Comparison of ENCODE assay signal across 27 cellular contexts in the genomic region with DNA sequence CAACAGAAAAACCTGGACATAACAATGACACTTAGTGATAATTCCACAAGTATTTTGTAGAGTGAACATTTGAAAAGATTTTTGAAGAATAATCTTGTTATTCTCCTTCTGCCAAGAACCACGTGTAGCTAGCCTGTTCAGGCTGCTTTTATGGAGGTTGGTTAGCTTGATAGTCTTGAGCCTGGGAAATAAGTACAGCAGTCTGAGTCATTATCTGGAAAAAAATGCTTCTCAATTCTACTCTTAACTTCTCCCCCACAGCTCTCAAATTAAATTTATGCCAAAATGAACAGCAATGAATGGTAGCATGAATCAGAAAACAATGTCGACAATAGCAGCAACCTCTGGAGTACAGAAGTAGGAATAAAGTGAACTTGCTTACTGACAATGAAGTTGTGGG.
DNase-seq lines count a peak whose midpoint lies in the region; ATAC-seq, FAIRE-seq and TF ChIP-seq lines count a peak whose summit lies in the region.
"Had no signal": no experiment of that assay in that cellular context is flagged by ENCODE, and none has a peak within 500 bp of the region (broad histone marks: within the 10 kb centered on the region; RNA-seq: fewer than 3 reads in every experiment).

No MANE protein-coding gene starts in this region.

- no peaks in the 10 kb centered on the region for H3K27me3 Mint-ChIP-seq in WTC11 (ENCODE audit: low read depth)
- H3K27me3 Mint-ChIP-seq: activated CD4-positive, alpha-beta T cell treated with anti-CD3 and anti-CD28 coated beads, Interleukin-2, amount 10 ng/mL, durations not matched to agents 24 days and 14 days had no signal

- POLR2A ChIA-PET in WTC11 (lab: Charles Lee): no interaction called here

- H3K27me3 ChIP-seq in bronchial epithelial cell (ENCODE audit: control insufficient read depth, insufficient read depth, low read length): no peaks in the 10 kb centered on the region
- H3K27me3 ChIP-seq: brain microvascular endothelial cell, esophagus muscularis mucosa, ovary, right atrium auricular region had no signal

- no peak for TF ChIP-seq CTCF in bronchial epithelial cell (IDR thresholded peaks at IDR 0.05; ENCODE audit: insufficient read depth, low read length, severe bottlenecking)
- no peak for TF ChIP-seq CTCF in WTC11 (IDR thresholded peaks at IDR 0.05)

- no peaks in the 10 kb centered on the region for H3K36me3 ChIP-seq in bronchial epithelial cell (ENCODE audit: control insufficient read depth, insufficient read depth, low read length)
- H3K36me3 ChIP-seq: brain microvascular endothelial cell, esophagus muscularis mucosa, ovary, right atrium auricular region, WERI-Rb-1 had no signal

- FAIRE-seq in bronchial epithelial cell (lab: Jason Lieb, UNC): no peak
- FAIRE-seq: colon, kidney had no signal

- CTCF ChIA-PET in WTC11 (lab: Charles Lee): interaction anchor here (0.7 kb wide), 1 partner anchor 63 kb away, joined by 3 read pairs; a partner anchor contains a TSS

- H3K9me3 Mint-ChIP-seq in WTC11: peaks cover 17% of the 10 kb centered on the region
- H3K9me3 Mint-ChIP-seq: activated CD4-positive, alpha-beta T cell treated with anti-CD3 and anti-CD28 coated beads, Interleukin-2, amount 10 ng/mL, durations not matched to agents 24 days and 14 days had no signal

- H3K4me3 ChIP-seq in bronchial epithelial cell (ENCODE audit: low read depth, low read length): no peak overlapping the region
- H3K4me3 ChIP-seq: esophagus muscularis mucosa, ovary, right atrium auricular region had no signal

- H3K36me3 Mint-ChIP-seq in WTC11: peaks cover 3% of the 10 kb centered on the region
- H3K36me3 Mint-ChIP-seq: CD14-positive monocyte had no signal

- H3K27ac Mint-ChIP-seq in WTC11: no peak overlapping the region
- H3K27ac Mint-ChIP-seq: activated CD4-positive, alpha-beta T cell treated with anti-CD3 and anti-CD28 coated beads, Interleukin-2, amount 10 ng/mL, durations not matched to agents 24 days and 14 days; CD14-positive monocyte; nephron progenitor cell had no signal

- ATAC-seq in WTC11: no peak
- ATAC-seq: activated T-cell treated with anti-CD3 and anti-CD28 coated beads, Interleukin-2, amount 50 U/mL, for 4 hours; HCT116; Right ventricle myocardium inferior had no signal

- DNase-seq in M059J (ENCODE audit: low read depth) (peak; percentile 56), bronchial epithelial cell (ENCODE audit: low read depth) (peak; percentile 62), iris pigment epithelial cell (ENCODE audit: low read depth) (peak; percentile 63), superior temporal gyrus (ENCODE audit: extremely low spot score) (peak; percentile 67), 8988T (no peak), WTC11 (ENCODE audit: low spot score) (no peak), retina (no peak)
- DNase-seq: activated CD4-positive, alpha-beta T cell treated with anti-CD3 and anti-CD28 coated beads, Interleukin-2, amount 10 ng/mL, durations not matched to agents 24 days and 14 days; activated naive CD4-positive, alpha-beta T cell; activated T-cell treated with anti-CD3 and anti-CD28 coated beads, Interleukin-2, amount 50 U/mL, for 4 hours; brain microvascular endothelial cell; Calu3; kidney; MM.1S; nephron progenitor cell; OCI-M1; ovary; stimulated activated CD4-positive, alpha-beta T cell treated with anti-CD3 and anti-CD28 coated beads, Interleukin-2, amount 100 ng/mL, for 24 hours; SW 1271; T-helper 9 cell; WERI-Rb-1 had no signal

- H3K4me3 Mint-ChIP-seq in WTC11: no peak overlapping the region
- H3K4me3 Mint-ChIP-seq: activated CD4-positive, alpha-beta T cell treated with anti-CD3 and anti-CD28 coated beads, Interleukin-2, amount 10 ng/mL, durations not matched to agents 24 days and 14 days; activated T-cell treated with anti-CD3 and anti-CD28 coated beads, Interleukin-2, amount 50 U/mL, for 4 hours; CD14-positive monocyte; nephron progenitor cell had no signal

- peaks cover 7% of the 10 kb centered on the region for H3K4me1 Mint-ChIP-seq in WTC11
- H3K4me1 Mint-ChIP-seq: activated CD4-positive, alpha-beta T cell treated with anti-CD3 and anti-CD28 coated beads, Interleukin-2, amount 10 ng/mL, durations not matched to agents 24 days and 14 days; CD14-positive monocyte; nephron progenitor cell had no signal

TF ChIP-seq in WTC11, 78 proteins besides CTCF, POLR2A, EP300 and RAD21:
- TF ChIP-seq, protein P1, sequence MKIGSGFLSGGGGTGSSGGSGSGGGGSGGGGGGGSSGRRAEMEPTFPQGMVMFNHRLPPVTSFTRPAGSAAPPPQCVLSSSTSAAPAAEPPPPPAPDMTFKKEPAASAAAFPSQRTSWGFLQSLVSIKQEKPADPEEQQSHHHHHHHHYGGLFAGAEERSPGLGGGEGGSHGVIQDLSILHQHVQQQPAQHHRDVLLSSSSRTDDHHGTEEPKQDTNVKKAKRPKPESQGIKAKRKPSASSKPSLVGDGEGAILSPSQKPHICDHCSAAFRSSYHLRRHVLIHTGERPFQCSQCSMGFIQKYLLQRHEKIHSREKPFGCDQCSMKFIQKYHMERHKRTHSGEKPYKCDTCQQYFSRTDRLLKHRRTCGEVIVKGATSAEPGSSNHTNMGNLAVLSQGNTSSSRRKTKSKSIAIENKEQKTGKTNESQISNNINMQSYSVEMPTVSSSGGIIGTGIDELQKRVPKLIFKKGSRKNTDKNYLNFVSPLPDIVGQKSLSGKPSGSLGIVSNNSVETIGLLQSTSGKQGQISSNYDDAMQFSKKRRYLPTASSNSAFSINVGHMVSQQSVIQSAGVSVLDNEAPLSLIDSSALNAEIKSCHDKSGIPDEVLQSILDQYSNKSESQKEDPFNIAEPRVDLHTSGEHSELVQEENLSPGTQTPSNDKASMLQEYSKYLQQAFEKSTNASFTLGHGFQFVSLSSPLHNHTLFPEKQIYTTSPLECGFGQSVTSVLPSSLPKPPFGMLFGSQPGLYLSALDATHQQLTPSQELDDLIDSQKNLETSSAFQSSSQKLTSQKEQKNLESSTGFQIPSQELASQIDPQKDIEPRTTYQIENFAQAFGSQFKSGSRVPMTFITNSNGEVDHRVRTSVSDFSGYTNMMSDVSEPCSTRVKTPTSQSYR (CRISPR knock-in tag; IDR thresholded peaks at IDR 0.05): no peak
- TF ChIP-seq ZNF263 (CRISPR knock-in tag; IDR thresholded peaks at IDR 0.05; ENCODE audit: low read depth): no peak
- TF ChIP-seq SP1 (CRISPR knock-in tag; conservative IDR thresholded peaks at IDR 0.05): no peak
- TF ChIP-seq ZNF232 (CRISPR knock-in tag; IDR thresholded peaks at IDR 0.05): no peak
TF ChIP-seq in WTC11: peak in this region for 0.

Comparison
In these comparisons a context has a peak if more than half of its experiments do, and no peak if none do; other contexts are left out.
1. DNase-seq: peak in M059J (single experiment), bronchial epithelial cell (single experiment), iris pigment epithelial cell (single experiment) and superior temporal gyrus (single experiment); none in 8988T (single experiment), WTC11 (single experiment) and retina (single experiment).